ENCODE assay signal across 9 cellular contexts in the genomic region with DNA sequence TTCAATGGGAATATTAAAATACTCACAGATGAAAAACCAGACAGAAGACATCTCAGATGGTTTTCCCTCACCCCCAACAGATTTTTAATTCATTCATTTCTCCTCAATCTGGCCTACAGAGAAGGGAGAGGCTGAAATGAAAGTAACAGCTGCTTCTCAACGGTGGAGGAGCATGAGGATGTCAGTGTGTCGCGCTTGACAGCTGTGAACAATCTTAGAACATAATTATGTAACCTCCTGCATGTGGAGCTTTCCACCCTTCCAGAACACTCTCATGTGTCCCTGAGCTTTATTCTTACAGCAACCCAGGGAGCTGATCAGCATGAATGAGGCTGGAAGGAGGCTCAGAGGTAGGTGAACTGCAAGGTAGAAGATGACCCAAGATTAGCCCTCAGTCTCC. TPM values are rescaled to one million over a fixed set of nuclear protein-coding genes. Genes with fewer than 3 reads are reported as not detected.
DNase-seq lines count a peak whose midpoint lies in the region; ATAC-seq and TF ChIP-seq lines count a peak whose summit lies in the region.
"Had no signal": no experiment of that assay in that cellular context is flagged by ENCODE, and none has a peak within 500 bp of the region (broad histone marks: within the 10 kb centered on the region; RNA-seq: fewer than 3 reads in every experiment).

No MANE protein-coding gene starts in this region.

- H3K9me3 Mint-ChIP-seq in glutamatergic neuron (ENCODE audit: unreplicated experiment): peaks cover 5% of the 10 kb centered on the region
- H3K9me3 Mint-ChIP-seq in activated CD8-positive, alpha-beta T cell treated with anti-CD3 and anti-CD28 coated beads for 36 hours: no peaks in the 10 kb centered on the region

- TF ChIP-seq EP300 in tibial nerve (IDR thresholded peaks at IDR 0.05): no peak

- no peaks in the 10 kb centered on the region for H3K9me3 ChIP-seq in tibial nerve

- H3K4me3 ChIP-seq in GM08714 (ENCODE audit: low read length): peak overlapping the region; percentile 43; the same call in 1 of the 2 replicates
- no peak overlapping the region for H3K4me3 ChIP-seq in tibial nerve

- DNase-seq in GM20000 (ENCODE audit: low spot score): peak; percentile 32
- no peak for DNase-seq in glutamatergic neuron
- DNase-seq in mucosa of gallbladder (ENCODE audit: low spot score): no peak
- DNase-seq in activated CD8-positive, alpha-beta T cell treated with anti-CD3 and anti-CD28 coated beads for 36 hours: no peak
- DNase-seq in NCI-H774 (lab: John Stamatoyannopoulos, UW): no peak
- no peak for DNase-seq in tibial nerve (ENCODE audit: low spot score in 2 of 2)
- DNase-seq: NCI-H1105 had no signal

- WGBS in tibial nerve, 2 donors: 46 to 73% methylated on average over 3 of the region's 3 CpGs

- peak; percentile 78 for ATAC-seq in HG03196 (IDR thresholded peaks at IDR 0.05; ENCODE audit: unreplicated experiment)
- ATAC-seq in activated CD8-positive, alpha-beta T cell treated with anti-CD3 and anti-CD28 coated beads for 36 hours: no peak

- H3K4me1 Mint-ChIP-seq in glutamatergic neuron (ENCODE audit: low read depth, unreplicated experiment): peaks cover 58% of the 10 kb centered on the region
- H3K4me1 Mint-ChIP-seq in activated CD8-positive, alpha-beta T cell treated with anti-CD3 and anti-CD28 coated beads for 36 hours (ENCODE audit: low read depth): peaks cover 6% of the 10 kb centered on the region

- peak overlapping the region; percentile 61 for H3K4me3 Mint-ChIP-seq in glutamatergic neuron (ENCODE audit: unreplicated experiment)
- no peak overlapping the region for H3K4me3 Mint-ChIP-seq in activated CD8-positive, alpha-beta T cell treated with anti-CD3 and anti-CD28 coated beads for 36 hours

- no peak for TF ChIP-seq POLR2A in tibial nerve (IDR thresholded peaks at IDR 0.05)

- H3K27me3 Mint-ChIP-seq in glutamatergic neuron (ENCODE audit: unreplicated experiment): peaks cover 14% of the 10 kb centered on the region
- no peaks in the 10 kb centered on the region for H3K27me3 Mint-ChIP-seq in activated CD8-positive, alpha-beta T cell treated with anti-CD3 and anti-CD28 coated beads for 36 hours

- POLR2A ChIA-PET in activated CD8-positive, alpha-beta T cell treated with anti-CD3 and anti-CD28 coated beads for 36 hours (lab: Charles Lee): no interaction called here

- H3K36me3 Mint-ChIP-seq in glutamatergic neuron (ENCODE audit: unreplicated experiment): no peaks in the 10 kb centered on the region
- H3K36me3 Mint-ChIP-seq in activated CD8-positive, alpha-beta T cell treated with anti-CD3 and anti-CD28 coated beads for 36 hours (ENCODE audit: low read depth): no peaks in the 10 kb centered on the region

- H3K27me3 ChIP-seq in tibial nerve: no peaks in the 10 kb centered on the region

- no peaks in the 10 kb centered on the region for H3K36me3 ChIP-seq in tibial nerve

- CTCF ChIA-PET in activated CD8-positive, alpha-beta T cell treated with anti-CD3 and anti-CD28 coated beads for 36 hours (lab: Charles Lee): no interaction called here

- peak overlapping the region; percentile 87 for H3K27ac Mint-ChIP-seq in glutamatergic neuron (ENCODE audit: unreplicated experiment)
- H3K27ac Mint-ChIP-seq in activated CD8-positive, alpha-beta T cell treated with anti-CD3 and anti-CD28 coated beads for 36 hours: no peak overlapping the region

- TF ChIP-seq CTCF in GM20000 (IDR thresholded peaks at IDR 0.05; ENCODE audit: extremely low read depth, missing control alignments) (no peak), glutamatergic neuron (IDR thresholded peaks at IDR 0.05; ENCODE audit: partially characterized antibody, unreplicated experiment) (no peak), tibial nerve (IDR thresholded peaks at IDR 0.05) (no peak)
- no peak for TF ChIP-seq CTCF in activated CD8-positive, alpha-beta T cell treated with anti-CD3 and anti-CD28 coated beads for 36 hours (IDR thresholded peaks at IDR 0.05)

- no peak overlapping the region for H3K27ac ChIP-seq in tibial nerve

- H3K4me1 ChIP-seq in tibial nerve: peaks cover 0 to 11% (median 3%) of the 10 kb centered on the region in 4 donors

- intact Hi-C loops in activated CD8-positive, alpha-beta T cell treated with anti-CD3 and anti-CD28 coated beads for 36 hours (cut with micrococcal nuclease): no loop called here

RNA-seq across cellular contexts. Expression of gene MB21D2, which starts 52.7 kb away (rescaled TPM):
- total RNA-seq in glutamatergic neuron (ENCODE audit: unreplicated experiment) (42.5 TPM), mucosa of gallbladder (8.7 TPM), tibial nerve (1 to 10 TPM; 3.6 to 7.5 (median 6.5) TPM)
- total RNA-seq in activated CD8-positive, alpha-beta T cell treated with anti-CD3 and anti-CD28 coated beads for 36 hours: 1 to 10 TPM; 3.1 to 3.2 TPM
